In the genomic region with DNA sequence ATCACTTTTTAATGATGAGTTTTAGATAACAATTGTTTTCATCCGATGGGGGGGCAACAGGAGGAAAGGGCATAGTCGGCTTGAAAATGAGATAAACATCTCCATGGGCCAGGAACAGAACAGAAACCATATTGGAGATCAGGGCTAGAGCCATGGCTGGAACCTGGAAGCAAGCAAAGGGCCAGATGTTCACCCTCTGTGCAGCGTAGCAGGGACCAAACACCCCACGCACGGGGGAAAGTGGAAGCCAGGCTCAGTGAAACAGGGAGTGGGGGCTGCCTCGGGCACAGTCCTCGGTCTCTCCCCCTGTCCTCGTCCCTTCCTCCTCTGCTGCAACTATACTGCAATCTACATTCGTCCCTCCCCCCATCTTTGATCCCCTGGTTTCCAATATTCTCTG, we compare ENCODE assay signal across 15 cellular contexts.
DNase-seq lines count a peak whose midpoint lies in the region; ATAC-seq and TF ChIP-seq lines count a peak whose summit lies in the region.
"Had no signal": no experiment of that assay in that cellular context is flagged by ENCODE, and none has a peak within 500 bp of the region (broad histone marks: within the 10 kb centered on the region; RNA-seq: fewer than 3 reads in every experiment).

No MANE protein-coding gene starts in this region.

- H3K4me3 ChIP-seq in stomach = peak overlapping the region in 1 of 4 donors; percentile 31
- H3K4me3 ChIP-seq: mucosa of descending colon had no signal

- no peaks in the 10 kb centered on the region for H3K27me3 Mint-ChIP-seq in activated T-cell treated with anti-CD3 and anti-CD28 coated beads, Interleukin-2, amount 50 U/mL, for 4 hours (ENCODE audit: low read depth)
- peaks cover 2 to 6% (median 5%) of the 10 kb centered on the region in 3 donors for H3K27me3 Mint-ChIP-seq in immature natural killer cell (ENCODE audit: low read depth in 3 of 3)

- no peak for DNase-seq in activated T-cell treated with anti-CD3 and anti-CD28 coated beads, Interleukin-2, amount 50 U/mL, for 4 hours
- no peak for DNase-seq in activated T-cell treated with anti-CD3 and anti-CD28 coated beads, Interleukin-2, amount 50 U/mL, for 1 hour
- peak; percentile 42 for DNase-seq in UCSD-AML1 (lab: John Stamatoyannopoulos, UW; ENCODE audit: unreplicated experiment)
- no peak for DNase-seq in immature natural killer cell
- no peak for DNase-seq in stomach
- DNase-seq in stimulated activated CD4-positive, alpha-beta T cell treated with anti-CD3 and anti-CD28 coated beads, Interleukin-2, amount 100 ng/mL, for 48 hours = no peak
- DNase-seq: activated CD4-positive, alpha-beta T cell treated with anti-CD3 and anti-CD28 coated beads, Interleukin-2, amount 50 U/mL, for 48 hours; activated naive CD4-positive, alpha-beta T cell treated with anti-CD3 and anti-CD28 coated beads, Interleukin-2, amount 10 ng/mL, durations not matched to agents 7 days and 5 days; MM.1S; mucosa of descending colon; OCI-M1; T-helper 2 cell; tibial artery had no signal

- H3K4me3 Mint-ChIP-seq in activated T-cell treated with anti-CD3 and anti-CD28 coated beads, Interleukin-2, amount 50 U/mL, for 4 hours = peak overlapping the region; percentile 53
- H3K4me3 Mint-ChIP-seq in immature natural killer cell = peak overlapping the region in 4 of 5 donors; percentile 87 to 99 (median 90)
- H3K4me3 Mint-ChIP-seq: activated naive CD4-positive, alpha-beta T cell treated with anti-CD3 and anti-CD28 coated beads, Interleukin-2, amount 10 ng/mL, durations not matched to agents 7 days and 5 days had no signal

- 30 to 61% (median 57%) methylated on average over 9 of the region's 9 CpGs for WGBS in stomach, 5 donors

- no peak for TF ChIP-seq EP300 in stomach (IDR thresholded peaks at IDR 0.05)

- no peak for ATAC-seq in activated T-cell treated with anti-CD3 and anti-CD28 coated beads, Interleukin-2, amount 50 U/mL, for 4 hours
- ATAC-seq in HG02571 (IDR thresholded peaks at IDR 0.05; ENCODE audit: unreplicated experiment) (no peak), GM19324 (IDR thresholded peaks at IDR 0.05; ENCODE audit: low FRiP score, unreplicated experiment) (no peak)
- ATAC-seq: mucosa of descending colon had no signal

- no peaks in the 10 kb centered on the region for H3K9me3 Mint-ChIP-seq in activated T-cell treated with anti-CD3 and anti-CD28 coated beads, Interleukin-2, amount 50 U/mL, for 4 hours
- H3K9me3 Mint-ChIP-seq in immature natural killer cell = no peaks in the 10 kb centered on the region
- H3K9me3 Mint-ChIP-seq: activated naive CD4-positive, alpha-beta T cell treated with anti-CD3 and anti-CD28 coated beads, Interleukin-2, amount 10 ng/mL, durations not matched to agents 7 days and 5 days had no signal

- intact Hi-C loops in stomach (cut with DNase I; ENCODE audit: low total_unique reads) = no loop called here

- TF ChIP-seq POLR2A in stomach (IDR thresholded peaks at IDR 0.05) = no peak

- H3K27ac Mint-ChIP-seq in immature natural killer cell = peak overlapping the region in 4 of 6 donors; percentile 54 to 98 (median 92)
- H3K27ac Mint-ChIP-seq: activated naive CD4-positive, alpha-beta T cell treated with anti-CD3 and anti-CD28 coated beads, Interleukin-2, amount 10 ng/mL, durations not matched to agents 7 days and 5 days had no signal

- H3K4me1 Mint-ChIP-seq in activated T-cell treated with anti-CD3 and anti-CD28 coated beads, Interleukin-2, amount 50 U/mL, for 4 hours (ENCODE audit: low read depth) = peaks cover 35% of the 10 kb centered on the region
- H3K4me1 Mint-ChIP-seq in immature natural killer cell = peaks cover 71 to 74% of the 10 kb centered on the region in 2 donors

- no peaks in the 10 kb centered on the region for H3K36me3 ChIP-seq in stomach
- H3K36me3 ChIP-seq: tibial artery had no signal

- TF ChIP-seq CTCF in stomach (IDR thresholded peaks at IDR 0.05) = no peak

- H3K4me1 ChIP-seq in stomach = peaks cover 45 to 81% (median 65%) of the 10 kb centered on the region in 4 donors

- H3K36me3 Mint-ChIP-seq in activated T-cell treated with anti-CD3 and anti-CD28 coated beads, Interleukin-2, amount 50 U/mL, for 4 hours (ENCODE audit: insufficient read depth) = no peaks in the 10 kb centered on the region
- H3K36me3 Mint-ChIP-seq in immature natural killer cell = no peaks in the 10 kb centered on the region

- H3K27ac ChIP-seq in stomach = peak overlapping the region; percentile 6 to 92 (median 87)

- no peaks in the 10 kb centered on the region for H3K9me3 ChIP-seq in stomach
- H3K9me3 ChIP-seq: mucosa of descending colon, tibial artery had no signal

- H3K27me3 ChIP-seq in stomach = no peaks in the 10 kb centered on the region
- H3K27me3 ChIP-seq: tibial artery had no signal
